Comparison of ENCODE assay signal across 8 cellular contexts in genomic region chr15:79923068-79923514, GRCh38. TPM values are rescaled to one million over a fixed set of nuclear protein-coding genes. Genes with fewer than 3 reads are reported as not detected.
DNase-seq lines count a peak whose midpoint lies in the region; ATAC-seq and TF ChIP-seq lines count a peak whose summit lies in the region.

No MANE protein-coding gene starts in this region.

- H3K27ac Mint-ChIP-seq in CD8-positive, alpha-beta T cell, result peak overlapping the region; percentile 93
- H3K27ac Mint-ChIP-seq in activated naive CD4-positive, alpha-beta T cell treated with anti-CD3 and anti-CD28 coated beads, Interleukin-2, amount 50 U/mL, for 72 hours, result peak overlapping the region; percentile 96 to 99

- H3K27ac ChIP-seq in CD8-positive, alpha-beta T cell (ENCODE audit: low read depth, low read length), result peak overlapping the region; percentile 90
- H3K27ac ChIP-seq in HL-60 (replicated peaks) (peak overlapping the region; percentile 94), parathyroid adenoma (peak overlapping the region; percentile 92), upper lobe of left lung (peak overlapping the region; percentile 93 to 99 (median 97))

- peak overlapping the region; percentile 76 for H3K4me3 ChIP-seq in CD8-positive, alpha-beta T cell (ENCODE audit: low read depth, low read length)
- peak overlapping the region; percentile 95 for H3K4me3 ChIP-seq in HL-60 (replicated peaks; ENCODE audit: insufficient read depth, low read length)
- H3K4me3 ChIP-seq in parathyroid adenoma (ENCODE audit: low read depth, low read length), result peak overlapping the region; percentile 88
- H3K4me3 ChIP-seq in upper lobe of left lung, result peak overlapping the region; percentile 64 to 98 (median 86)

- peak overlapping the region; percentile 80 for H3K4me2 ChIP-seq in parathyroid adenoma (ENCODE audit: low read length)

- H3K27me3 Mint-ChIP-seq in CD8-positive, alpha-beta T cell (ENCODE audit: low read depth), result no peaks in the 10 kb centered on the region

- H2AFZ ChIP-seq in parathyroid adenoma, result peak overlapping the region; percentile 96

- no peak overlapping the region for H3K9ac ChIP-seq in parathyroid adenoma

- no peak for TF ChIP-seq POLR2A in upper lobe of left lung (IDR thresholded peaks at IDR 0.05)

- peak; percentile 45 for ATAC-seq in CD8-positive, alpha-beta T cell
- peak; percentile 4 for ATAC-seq in GM19468 (IDR thresholded peaks at IDR 0.05; ENCODE audit: extremely low read depth, unreplicated experiment)
- peak; percentile 52 to 55 for ATAC-seq in activated naive CD4-positive, alpha-beta T cell treated with anti-CD3 and anti-CD28 coated beads, Interleukin-2, amount 50 U/mL, for 72 hours
- peak; percentile 79 for ATAC-seq in Right ventricle myocardium inferior
- peak; percentile 84 to 89 for ATAC-seq in upper lobe of left lung (ENCODE audit: low FRiP score in 2 of 2)

- intact Hi-C loops in CD8-positive, alpha-beta T cell (cut with DNase I, micrococcal nuclease), result loop anchor here (1.0 to 10.0 kb wide), 10 partner anchors 26 to 1051 kb away; partner anchors contain the start of genes FAH (in 2 of the 2), MTHFS (in 2 of the 2), ZFAND6 (in 2 of the 2) and BCL2A1 (in 1 of the 2)
- intact Hi-C loops in Right ventricle myocardium inferior (cut with DNase I), result loop anchor here (1.0 to 5.0 kb wide), 3 partner anchors 27 to 229 kb away; partner anchors contain the start of genes FAH and ZFAND6

- TF ChIP-seq CTCF in CD8-positive, alpha-beta T cell (IDR thresholded peaks at IDR 0.05), result no peak
- TF ChIP-seq CTCF in HL-60 (IDR thresholded peaks at IDR 0.05; ENCODE audit: insufficient read depth, low read length) (no peak), parathyroid adenoma (IDR thresholded peaks at IDR 0.05) (no peak), upper lobe of left lung (IDR thresholded peaks at IDR 0.05) (no peak)

- H3K9me3 Mint-ChIP-seq in CD8-positive, alpha-beta T cell, result peaks cover 16% of the 10 kb centered on the region
- H3K9me3 Mint-ChIP-seq in activated naive CD4-positive, alpha-beta T cell treated with anti-CD3 and anti-CD28 coated beads, Interleukin-2, amount 50 U/mL, for 72 hours, result peaks cover 17% of the 10 kb centered on the region in 2 donors

- CTCF ChIA-PET in CD8-positive, alpha-beta T cell (lab: Charles Lee), result interaction anchor here (1.2 to 3.0 kb wide), 5 partner anchors 26 to 70 kb away, joined by 3 to 15 read pairs (median 4); no protein-coding TSS in a partner anchor

- POLR2A ChIA-PET in CD8-positive, alpha-beta T cell (lab: Charles Lee), result interaction anchor here (0.6 to 3.4 kb wide), 16 partner anchors 9 to 149 kb away, joined by 3 to 78 read pairs (median 4); partner anchors contain the start of genes BCL2A1, MTHFS and ZFAND6

- peaks cover 11% of the 10 kb centered on the region for H3K4me1 ChIP-seq in CD8-positive, alpha-beta T cell (ENCODE audit: insufficient read depth, low read length)
- H3K4me1 ChIP-seq in parathyroid adenoma (no peaks in the 10 kb centered on the region), upper lobe of left lung (peaks cover 0 to 14% (median 10%) of the 10 kb centered on the region in 4 donors)

- no peaks in the 10 kb centered on the region for H3K27me3 ChIP-seq in CD8-positive, alpha-beta T cell (ENCODE audit: insufficient read depth, low read length)
- H3K27me3 ChIP-seq in HL-60 (ENCODE audit: insufficient read depth, poor library complexity, severe bottlenecking) (no peaks in the 10 kb centered on the region), parathyroid adenoma (ENCODE audit: control insufficient read depth, insufficient read depth, low read length) (no peaks in the 10 kb centered on the region), upper lobe of left lung (no peaks in the 10 kb centered on the region)

- H3K79me2 ChIP-seq in parathyroid adenoma, result no peaks in the 10 kb centered on the region

- H3K36me3 ChIP-seq in CD8-positive, alpha-beta T cell (ENCODE audit: insufficient read depth, low read length), result peaks cover 4% of the 10 kb centered on the region
- H3K36me3 ChIP-seq in parathyroid adenoma (ENCODE audit: control insufficient read depth, insufficient read depth, low read length) (no peaks in the 10 kb centered on the region), upper lobe of left lung (peaks cover 0 to 23% (median 21%) of the 10 kb centered on the region in 4 donors)

- peaks cover 15% of the 10 kb centered on the region for H3K4me1 Mint-ChIP-seq in CD8-positive, alpha-beta T cell (ENCODE audit: low read depth)

- DNase-seq in CD8-positive, alpha-beta T cell, result peak; percentile 42 to 81 (median 63)
- DNase-seq in HL-60 (ENCODE audit: low read depth in 1 of 2, low spot score in 1 of 2) (peak; percentile 43 to 70), SK-MEL-5 (ENCODE audit: low read depth, low spot score) (peak; percentile 53), Right ventricle myocardium inferior (ENCODE audit: missing footprints) (peak; percentile 87), upper lobe of left lung (peak; percentile 80 to 94)
- DNase-seq in activated naive CD4-positive, alpha-beta T cell treated with anti-CD3 and anti-CD28 coated beads, Interleukin-2, amount 50 U/mL, for 72 hours (ENCODE audit: low spot score in 2 of 2), result peak; percentile 68 to 81

- no peak for TF ChIP-seq EP300 in upper lobe of left lung (IDR thresholded peaks at IDR 0.05)

- 0% methylated on average over 14 to 45 of the region's 51 CpGs for WGBS in upper lobe of left lung, 2 donors

- H3K36me3 Mint-ChIP-seq in CD8-positive, alpha-beta T cell, result peaks cover 50% of the 10 kb centered on the region
- peaks cover 51 to 61% of the 10 kb centered on the region in 2 donors for H3K36me3 Mint-ChIP-seq in activated naive CD4-positive, alpha-beta T cell treated with anti-CD3 and anti-CD28 coated beads, Interleukin-2, amount 50 U/mL, for 72 hours

- peak overlapping the region; percentile 91 for H3K4me3 Mint-ChIP-seq in CD8-positive, alpha-beta T cell

- peaks cover 11% of the 10 kb centered on the region for H3K9me3 ChIP-seq in CD8-positive, alpha-beta T cell (ENCODE audit: low read length)
- no peaks in the 10 kb centered on the region for H3K9me3 ChIP-seq in parathyroid adenoma (ENCODE audit: control insufficient read depth, low read length)
- peaks cover 23 to 37% (median 34%) of the 10 kb centered on the region in 4 donors for H3K9me3 ChIP-seq in upper lobe of left lung

- in situ Hi-C loops in SK-MEL-5 (cut with HindIII; ENCODE audit: low pct_unique_long_range_greater_than_20kb, low sequenced_read_pairs), result no loop called here

RNA-seq across cellular contexts. Expression of gene MTHFS, which starts 26.3 kb away (rescaled TPM):
- 1 to 10 TPM; 5.1 to 7.8 TPM for total RNA-seq in CD8-positive, alpha-beta T cell
- total RNA-seq in SK-MEL-5 (2014; rRNA removed; shearing (Covaris generic)), result 76.4 and 89.9 TPM in 2 replicates
- 46.6 and 66.1 TPM in 2 replicates for polyA plus RNA-seq in SK-MEL-5 (2015; cell fraction: cytosol; rRNA removed)
- 6.7 and 15.1 TPM in 2 replicates for polyA plus RNA-seq in SK-MEL-5 (2015; cell fraction: nucleus; rRNA removed)
- total RNA-seq in activated naive CD4-positive, alpha-beta T cell treated with anti-CD3 and anti-CD28 coated beads, Interleukin-2, amount 50 U/mL, for 72 hours, result 10 to 100 TPM; 23.4 to 40.9 TPM
- total RNA-seq in Right ventricle myocardium inferior, result 19.1 TPM
- 10 to 100 TPM; 15.0 to 60.8 (median 33.8) TPM for total RNA-seq in upper lobe of left lung

RNA-seq across cellular contexts. Expression of gene BCL2A1, which starts 47.9 kb away (rescaled TPM):
- 10 to 100 TPM; 24.5 to 27.1 TPM for total RNA-seq in CD8-positive, alpha-beta T cell
- total RNA-seq in SK-MEL-5 (2014; rRNA removed; shearing (Covaris generic)), result 102 and 105 TPM in 2 replicates
- 32.5 and 40.7 TPM in 2 replicates for polyA plus RNA-seq in SK-MEL-5 (2015; cell fraction: cytosol; rRNA removed)
- 13.8 and 19.8 TPM in 2 replicates for polyA plus RNA-seq in SK-MEL-5 (2015; cell fraction: nucleus; rRNA removed)
- 10 to 100 TPM; 50.4 to 79.8 TPM for total RNA-seq in activated naive CD4-positive, alpha-beta T cell treated with anti-CD3 and anti-CD28 coated beads, Interleukin-2, amount 50 U/mL, for 72 hours
- total RNA-seq in Right ventricle myocardium inferior (0.92 TPM), upper lobe of left lung (10 to 100 TPM; 11.5 to 81.9 (median 43.7) TPM)

Comparison
In these comparisons a context has a peak if more than half of its experiments do, and no peak if none do; other contexts are left out.
1. Peak in every context shown above with its lines: DNase-seq, ATAC-seq, H3K4me3 ChIP-seq and H3K27ac ChIP-seq.
2. ATAC-seq: peak in every context shown above with its lines; median percentile 86 in upper lobe of left lung; 79 in Right ventricle myocardium inferior; 54 in activated naive CD4-positive, alpha-beta T cell treated with anti-CD3 and anti-CD28 coated beads, Interleukin-2, amount 50 U/mL, for 72 hours; 45 in CD8-positive, alpha-beta T cell; 4 in GM19468.